Comparison of ENCODE assay signal across 15 cellular contexts in genomic region chr1:107171378-107171777, GRCh38. TPM values are rescaled to one million over a fixed set of nuclear protein-coding genes. Genes with fewer than 3 reads are reported as not detected.
"Had no signal": no experiment of that assay in that cellular context is flagged by ENCODE, and none has a peak within 500 bp of the region (broad histone marks: within the 10 kb centered on the region; RNA-seq: fewer than 3 reads in every experiment).

No MANE protein-coding gene starts in this region.

- H3K27me3 ChIP-seq: gastrocnemius medialis had no signal

- H3K9me3 Mint-ChIP-seq: activated CD4-positive, alpha-beta memory T cell treated with anti-CD3 and anti-CD28 coated beads, Interleukin-2, amount 10 ng/mL, durations not matched to agents 7 days and 5 days; activated naive CD8-positive, alpha-beta T cell treated with anti-CD3 and anti-CD28 coated beads for 36 hours; activated T-cell treated with anti-CD3 and anti-CD28 coated beads, Interleukin-2, amount 50 U/mL, for 72 hours; stimulated activated naive B cell treated with anti-CD40 and anti-IgM and Interleukin-4, amounts not matched to agents 10 μg/mL and 1 μg/mL and 100 μg/mL, for 72 hours; T-helper 2 cell treated with Interferon-gamma antibody and Interleukin-4, amounts not matched to agents 5 μg/mL and 100 μg/mL, for 36 hours had no signal

- H3K4me3 Mint-ChIP-seq: activated CD4-positive, alpha-beta memory T cell treated with anti-CD3 and anti-CD28 coated beads, Interleukin-2, amount 10 ng/mL, durations not matched to agents 7 days and 5 days; activated naive CD8-positive, alpha-beta T cell treated with anti-CD3 and anti-CD28 coated beads for 36 hours; activated T-cell treated with anti-CD3 and anti-CD28 coated beads, Interleukin-2, amount 50 U/mL, for 72 hours; natural killer cell; stimulated activated naive B cell treated with anti-CD40 and anti-IgM and Interleukin-4, amounts not matched to agents 10 μg/mL and 1 μg/mL and 100 μg/mL, for 72 hours; T-helper 2 cell treated with Interferon-gamma antibody and Interleukin-4, amounts not matched to agents 5 μg/mL and 100 μg/mL, for 36 hours had no signal

- H3K4me3 ChIP-seq: gastrocnemius medialis, psoas muscle had no signal

- H3K36me3 Mint-ChIP-seq: activated naive CD8-positive, alpha-beta T cell treated with anti-CD3 and anti-CD28 coated beads for 36 hours; natural killer cell; stimulated activated naive B cell treated with anti-CD40 and anti-IgM and Interleukin-4, amounts not matched to agents 10 μg/mL and 1 μg/mL and 100 μg/mL, for 72 hours had no signal

- H3K9me3 ChIP-seq: gastrocnemius medialis, psoas muscle had no signal

- H3K27ac ChIP-seq: gastrocnemius medialis, psoas muscle had no signal

- H3K27ac Mint-ChIP-seq: activated CD4-positive, alpha-beta memory T cell treated with anti-CD3 and anti-CD28 coated beads, Interleukin-2, amount 10 ng/mL, durations not matched to agents 7 days and 5 days; activated naive CD8-positive, alpha-beta T cell treated with anti-CD3 and anti-CD28 coated beads for 36 hours; activated T-cell treated with anti-CD3 and anti-CD28 coated beads, Interleukin-2, amount 50 U/mL, for 72 hours; natural killer cell; stimulated activated naive B cell treated with anti-CD40 and anti-IgM and Interleukin-4, amounts not matched to agents 10 μg/mL and 1 μg/mL and 100 μg/mL, for 72 hours; T-helper 2 cell treated with Interferon-gamma antibody and Interleukin-4, amounts not matched to agents 5 μg/mL and 100 μg/mL, for 36 hours had no signal

- H3K4me1 ChIP-seq: gastrocnemius medialis, psoas muscle had no signal

- H3K4me1 Mint-ChIP-seq: activated CD4-positive, alpha-beta memory T cell treated with anti-CD3 and anti-CD28 coated beads, Interleukin-2, amount 10 ng/mL, durations not matched to agents 7 days and 5 days; activated naive CD8-positive, alpha-beta T cell treated with anti-CD3 and anti-CD28 coated beads for 36 hours; natural killer cell; stimulated activated naive B cell treated with anti-CD40 and anti-IgM and Interleukin-4, amounts not matched to agents 10 μg/mL and 1 μg/mL and 100 μg/mL, for 72 hours had no signal

- H3K27me3 Mint-ChIP-seq: activated CD4-positive, alpha-beta memory T cell treated with anti-CD3 and anti-CD28 coated beads, Interleukin-2, amount 10 ng/mL, durations not matched to agents 7 days and 5 days; activated naive CD8-positive, alpha-beta T cell treated with anti-CD3 and anti-CD28 coated beads for 36 hours had no signal

- DNase-seq: activated CD4-positive, alpha-beta memory T cell treated with anti-CD3 and anti-CD28 coated beads, Interleukin-2, amount 10 ng/mL, durations not matched to agents 7 days and 5 days; activated CD8-positive, alpha-beta memory T cell treated with anti-CD3 and anti-CD28 coated beads, Interleukin-2, amount 50 U/mL, for 4 hours; activated gamma-delta T cell treated with Interleukin-2 at 50 U/mL for 16 hours; activated naive CD8-positive, alpha-beta T cell treated with anti-CD3 and anti-CD28 coated beads for 36 hours; activated T-cell treated with anti-CD3 and anti-CD28 coated beads, Interleukin-2, amount 50 U/mL, for 72 hours; caudate nucleus; effector memory CD4-positive, alpha-beta T cell; gastrocnemius medialis; natural killer cell; psoas muscle; stimulated activated CD4-positive, alpha-beta T cell treated with anti-CD3 and anti-CD28 coated beads, Interleukin-2, amount 100 ng/mL, for 24 hours; stimulated activated naive B cell treated with anti-CD40 and anti-IgM and Interleukin-4, amounts not matched to agents 10 μg/mL and 1 μg/mL and 100 μg/mL, for 72 hours; trophoblast cell had no signal

- H3K36me3 ChIP-seq: gastrocnemius medialis had no signal

RNA-seq across cellular contexts. Expression of gene NTNG1, which starts 30.5 kb away (rescaled TPM):
- total RNA-seq: activated CD4-positive, alpha-beta memory T cell treated with anti-CD3 and anti-CD28 coated beads, Interleukin-2, amount 10 ng/mL, durations not matched to agents 7 days and 5 days; gastrocnemius medialis; lung microvascular endothelial cell had no signal
